Comparison of ENCODE assay signal across 16 cellular contexts in genomic region chr6:75094614-75095321, GRCh38.
DNase-seq lines count a peak whose midpoint lies in the region; ATAC-seq and TF ChIP-seq lines count a peak whose summit lies in the region.
"Had no signal": no experiment of that assay in that cellular context is flagged by ENCODE, and none has a peak within 500 bp of the region (broad histone marks: within the 10 kb centered on the region; RNA-seq: fewer than 3 reads in every experiment).

No MANE protein-coding gene starts in this region.

- no peak for TF ChIP-seq POLR2A in gastroesophageal sphincter (IDR thresholded peaks at IDR 0.05)

- H3K27me3 ChIP-seq in gastroesophageal sphincter (no peaks in the 10 kb centered on the region), smooth muscle cell (ENCODE audit: low read depth) (no peaks in the 10 kb centered on the region)

- CTCF ChIA-PET in activated naive CD4-positive, alpha-beta T cell treated with anti-CD3 and anti-CD28 coated beads, Interleukin-2, amount 10 ng/mL, durations not matched to agents 7 days and 5 days (lab: Charles Lee), result no interaction called here

- H3K27me3 Mint-ChIP-seq in stimulated activated memory B cell treated with anti-CD40 and anti-IgM and Interleukin-4, amounts not matched to agents 10 μg/mL and 1 μg/mL and 100 μg/mL, for 72 hours, result no peaks in the 10 kb centered on the region
- H3K27me3 Mint-ChIP-seq in activated naive CD4-positive, alpha-beta T cell treated with anti-CD3 and anti-CD28 coated beads, Interleukin-2, amount 10 ng/mL, durations not matched to agents 7 days and 5 days, result no peaks in the 10 kb centered on the region
- H3K27me3 Mint-ChIP-seq: activated B cell treated with CpG ODN at 0.5 μM for 24 hours; CD4-positive, alpha-beta memory T cell had no signal

- no peaks in the 10 kb centered on the region for H4K20me1 ChIP-seq in smooth muscle cell (ENCODE audit: low read depth)

- H3K4me3 ChIP-seq in gastroesophageal sphincter, result no peak overlapping the region
- H3K4me3 ChIP-seq in smooth muscle cell, result no peak overlapping the region

- no peak overlapping the region for H3K27ac Mint-ChIP-seq in stimulated activated memory B cell treated with anti-CD40 and anti-IgM and Interleukin-4, amounts not matched to agents 10 μg/mL and 1 μg/mL and 100 μg/mL, for 72 hours
- H3K27ac Mint-ChIP-seq in activated naive CD4-positive, alpha-beta T cell treated with anti-CD3 and anti-CD28 coated beads, Interleukin-2, amount 10 ng/mL, durations not matched to agents 7 days and 5 days, result no peak overlapping the region
- H3K27ac Mint-ChIP-seq: activated B cell treated with CpG ODN at 0.5 μM for 24 hours; CD4-positive, alpha-beta memory T cell had no signal

- H3K4me2 ChIP-seq in smooth muscle cell, result peak overlapping the region; percentile 21

- DNase-seq in EL (peak; percentile 66), amniotic stem cell (lab: John Stamatoyannopoulos, UW) (peak; percentile 80), smooth muscle cell (lab: John Stamatoyannopoulos, UW; ENCODE audit: unreplicated experiment) (no peak)
- no peak for DNase-seq in activated naive CD4-positive, alpha-beta T cell treated with anti-CD3 and anti-CD28 coated beads, Interleukin-2, amount 10 ng/mL, durations not matched to agents 7 days and 5 days
- DNase-seq: activated B cell treated with CpG ODN at 0.5 μM for 24 hours; CD4-positive, alpha-beta memory T cell; KBM-7; NCI-H1436 treated with DMSO at 0.1 percent for 48 hours; NCI-H69; posterior cingulate gyrus; stimulated activated CD4-positive, alpha-beta T cell treated with anti-CD3 and anti-CD28 coated beads, Interleukin-4, amount 100 ng/mL, for 24 hours; stimulated activated naive CD8-positive, alpha-beta T cell treated with anti-CD3 and anti-CD28 coated beads, Interleukin-15, Interleukin-2, amounts not matched to agents 100 U/mL and 50 U/mL, for 24 hours had no signal

- ATAC-seq in gastroesophageal sphincter, result peak; percentile 73
- ATAC-seq in GM18861 (IDR thresholded peaks at IDR 0.05; ENCODE audit: unreplicated experiment), result no peak
- no peak for ATAC-seq in stimulated activated memory B cell treated with anti-CD40 and anti-IgM and Interleukin-4, amounts not matched to agents 10 μg/mL and 1 μg/mL and 100 μg/mL, for 72 hours
- no peak for ATAC-seq in HG03432 (IDR thresholded peaks at IDR 0.05; ENCODE audit: unreplicated experiment)
- ATAC-seq: stimulated activated naive CD8-positive, alpha-beta T cell treated with anti-CD3 and anti-CD28 coated beads, Interleukin-15, Interleukin-2, amounts not matched to agents 100 U/mL and 50 U/mL, for 24 hours had no signal

- no peak overlapping the region for H2AFZ ChIP-seq in smooth muscle cell (ENCODE audit: low read depth)

- H3K36me3 Mint-ChIP-seq in stimulated activated memory B cell treated with anti-CD40 and anti-IgM and Interleukin-4, amounts not matched to agents 10 μg/mL and 1 μg/mL and 100 μg/mL, for 72 hours, result no peaks in the 10 kb centered on the region
- no peaks in the 10 kb centered on the region for H3K36me3 Mint-ChIP-seq in activated naive CD4-positive, alpha-beta T cell treated with anti-CD3 and anti-CD28 coated beads, Interleukin-2, amount 10 ng/mL, durations not matched to agents 7 days and 5 days
- H3K36me3 Mint-ChIP-seq: CD4-positive, alpha-beta memory T cell had no signal

- H3K4me1 ChIP-seq in gastroesophageal sphincter (peaks cover 8 to 69% (median 13%) of the 10 kb centered on the region in 3 donors), smooth muscle cell (ENCODE audit: low read depth) (peaks cover 4% of the 10 kb centered on the region)

- no peak for TF ChIP-seq EP300 in gastroesophageal sphincter (IDR thresholded peaks at IDR 0.05)

- no peaks in the 10 kb centered on the region for H3K79me2 ChIP-seq in smooth muscle cell (ENCODE audit: low read depth)

- TF ChIP-seq CTCF in gastroesophageal sphincter (IDR thresholded peaks at IDR 0.05), result peak in 1 of 4 experiments; percentile 17
- no peak for TF ChIP-seq CTCF in smooth muscle cell (IDR thresholded peaks at IDR 0.05; ENCODE audit: borderline replicate concordance, insufficient read depth, poor library complexity, severe bottlenecking)

- no peak overlapping the region for H3K9ac ChIP-seq in smooth muscle cell (ENCODE audit: low read depth)

- H3K27ac ChIP-seq in gastroesophageal sphincter, result peak overlapping the region; percentile 58 to 78 (median 74)
- peak overlapping the region; percentile 79 for H3K27ac ChIP-seq in smooth muscle cell (ENCODE audit: low read depth)

- H3K9me3 ChIP-seq in gastroesophageal sphincter, result no peaks in the 10 kb centered on the region
- no peaks in the 10 kb centered on the region for H3K9me3 ChIP-seq in smooth muscle cell (replicated peaks; ENCODE audit: low read depth)

- no peaks in the 10 kb centered on the region for H3F3A ChIP-seq in smooth muscle cell (ENCODE audit: low read depth)

- no peak overlapping the region for H3K4me3 Mint-ChIP-seq in stimulated activated memory B cell treated with anti-CD40 and anti-IgM and Interleukin-4, amounts not matched to agents 10 μg/mL and 1 μg/mL and 100 μg/mL, for 72 hours
- H3K4me3 Mint-ChIP-seq in activated naive CD4-positive, alpha-beta T cell treated with anti-CD3 and anti-CD28 coated beads, Interleukin-2, amount 10 ng/mL, durations not matched to agents 7 days and 5 days, result no peak overlapping the region
- H3K4me3 Mint-ChIP-seq: activated B cell treated with CpG ODN at 0.5 μM for 24 hours; CD4-positive, alpha-beta memory T cell had no signal

- no peaks in the 10 kb centered on the region for H3K4me1 Mint-ChIP-seq in stimulated activated memory B cell treated with anti-CD40 and anti-IgM and Interleukin-4, amounts not matched to agents 10 μg/mL and 1 μg/mL and 100 μg/mL, for 72 hours
- no peaks in the 10 kb centered on the region for H3K4me1 Mint-ChIP-seq in activated naive CD4-positive, alpha-beta T cell treated with anti-CD3 and anti-CD28 coated beads, Interleukin-2, amount 10 ng/mL, durations not matched to agents 7 days and 5 days
- H3K4me1 Mint-ChIP-seq: activated B cell treated with CpG ODN at 0.5 μM for 24 hours; CD4-positive, alpha-beta memory T cell had no signal

- peaks cover 0 to 14% of the 10 kb centered on the region in 2 donors for H3K36me3 ChIP-seq in gastroesophageal sphincter
- H3K36me3 ChIP-seq in smooth muscle cell (ENCODE audit: low read depth), result no peaks in the 10 kb centered on the region

- 13 to 16% methylated on average over 5 of the region's 7 CpGs for WGBS in gastroesophageal sphincter (ENCODE audit: low coverage in 1 of 2), 2 donors
- WGBS in smooth muscle cell (ENCODE audit: low lambda C conversion rate), result 36% methylated on average over 7 of the region's 7 CpGs

- H3K9me3 Mint-ChIP-seq in stimulated activated memory B cell treated with anti-CD40 and anti-IgM and Interleukin-4, amounts not matched to agents 10 μg/mL and 1 μg/mL and 100 μg/mL, for 72 hours, result peaks cover 2% of the 10 kb centered on the region
- no peaks in the 10 kb centered on the region for H3K9me3 Mint-ChIP-seq in activated naive CD4-positive, alpha-beta T cell treated with anti-CD3 and anti-CD28 coated beads, Interleukin-2, amount 10 ng/mL, durations not matched to agents 7 days and 5 days
- H3K9me3 Mint-ChIP-seq: activated B cell treated with CpG ODN at 0.5 μM for 24 hours had no signal

Comparison
In these comparisons a context has a peak if more than half of its experiments do, and no peak if none do; other contexts are left out.
1. DNase-seq: peak in EL (single experiment) and amniotic stem cell (single experiment); none in smooth muscle cell (single experiment) and activated naive CD4-positive, alpha-beta T cell treated with anti-CD3 and anti-CD28 coated beads, Interleukin-2, amount 10 ng/mL, durations not matched to agents 7 days and 5 days (single experiment).